ENCODE assay signal across 8 cellular contexts in the genomic region with DNA sequence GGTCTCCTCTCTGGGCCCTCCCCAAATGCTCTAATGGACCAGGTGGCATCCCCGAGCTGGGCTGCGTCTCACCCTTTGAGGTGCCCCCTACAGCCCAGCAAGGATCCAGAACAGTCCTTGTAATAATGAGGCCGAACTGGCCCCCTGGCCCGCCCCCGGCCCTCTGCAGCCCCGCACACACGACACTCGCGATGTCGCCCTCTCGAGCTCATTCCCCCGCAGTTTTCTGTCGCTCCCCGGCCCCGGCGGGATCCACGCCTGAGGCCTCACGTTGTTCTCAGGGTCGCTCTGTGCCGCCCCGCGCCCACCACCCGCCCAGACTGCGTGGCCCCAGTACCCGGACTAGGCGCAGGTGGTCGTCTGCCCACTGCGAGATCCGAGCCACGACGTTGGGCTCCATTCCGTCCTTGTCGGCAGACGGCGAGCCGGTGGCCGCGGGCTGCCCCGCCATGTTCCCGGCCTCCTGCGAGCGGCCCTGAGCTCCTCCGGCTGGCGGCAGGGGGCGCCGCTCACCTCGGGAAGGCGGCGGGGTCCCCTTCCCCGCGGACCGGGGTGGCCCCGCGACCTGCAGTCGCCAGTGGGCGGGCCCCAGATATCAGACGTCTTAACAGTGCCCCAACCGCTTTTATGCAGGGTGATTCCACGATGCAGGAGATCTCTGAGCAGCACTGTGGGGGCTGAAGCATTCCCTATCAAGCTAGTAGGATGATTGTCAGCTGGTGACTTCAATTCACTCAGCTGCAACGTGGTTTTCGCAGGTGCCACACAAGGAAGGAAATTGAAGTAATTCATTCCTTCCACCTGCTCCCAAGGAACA. TPM values are rescaled to one million over a fixed set of nuclear protein-coding genes. Genes with fewer than 3 reads are reported as not detected.
A peak's percentile ranks its signal among the peaks of the same experiment; 100 is the strongest.
DNase-seq lines count a peak whose midpoint lies in the region; TF ChIP-seq lines count a peak whose summit lies in the region.

A gene with protein sequence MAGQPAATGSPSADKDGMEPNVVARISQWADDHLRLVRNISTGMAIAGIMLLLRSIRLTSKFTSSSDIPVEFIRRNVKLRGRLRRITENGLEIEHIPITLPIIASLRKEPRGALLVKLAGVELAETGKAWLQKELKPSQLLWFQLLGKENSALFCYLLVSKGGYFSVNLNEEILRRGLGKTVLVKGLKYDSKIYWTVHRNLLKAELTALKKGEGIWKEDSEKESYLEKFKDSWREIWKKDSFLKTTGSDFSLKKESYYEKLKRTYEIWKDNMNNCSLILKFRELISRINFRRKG (minus strand): TSS at position 477 of the 817 bp plus-strand sequence. CDS start 26 bp downstream, at position 451.

- peaks cover 3% of the 10 kb centered on the region for H3K27me3 Mint-ChIP-seq in glutamatergic neuron (ENCODE audit: unreplicated experiment)

- H3K4me3 Mint-ChIP-seq in glutamatergic neuron (ENCODE audit: unreplicated experiment): peak within 1 kb of the TSS; percentile 87

- H3K36me3 ChIP-seq in SJCRH30 (no peaks in the 10 kb centered on the region), ovary (no peaks in the 10 kb centered on the region), thymus (ENCODE audit: control insufficient read depth, insufficient read depth) (no peaks in the 10 kb centered on the region)

- H3K4me1 ChIP-seq in SJCRH30 (no peaks in the 10 kb centered on the region), ovary (ENCODE audit: insufficient read depth) (no peaks in the 10 kb centered on the region), thymus (ENCODE audit: control insufficient read depth, insufficient read depth, low read length) (peaks cover 3% of the 10 kb centered on the region)

- peak within 1 kb of the TSS; percentile 62 for H3K27ac ChIP-seq in SJCRH30
- peak within 1 kb of the TSS; percentile 75 to 79 for H3K27ac ChIP-seq in ovary
- peak within 1 kb of the TSS; percentile 5 for H3K27ac ChIP-seq in thymus (ENCODE audit: low read depth)

- peaks cover 5% of the 10 kb centered on the region for H3K9me3 Mint-ChIP-seq in glutamatergic neuron (ENCODE audit: unreplicated experiment)

- WGBS in ovary, 3 donors: 0 to 1% (median 0%) methylated on average over 52 to 61 of the region's 61 CpGs
- WGBS in thymus: under 1% methylated on average over 61 of the region's 61 CpGs

- peak within 1 kb of the TSS; percentile 46 for H3K27ac Mint-ChIP-seq in glutamatergic neuron (ENCODE audit: unreplicated experiment)

- no peaks in the 10 kb centered on the region for H3K9me3 ChIP-seq in SJCRH30 (replicated peaks)
- no peaks in the 10 kb centered on the region for H3K9me3 ChIP-seq in ovary
- no peaks in the 10 kb centered on the region for H3K9me3 ChIP-seq in thymus (ENCODE audit: control insufficient read depth)

- intact Hi-C loops in ovary (cut with DNase I): loop anchor here in 2 of 4 donors (5.0 kb wide), 2 partner anchors 46 to 66 kb away; a partner anchor contains a TSS

- peak; percentile 72 for DNase-seq in GDM1 (lab: John Stamatoyannopoulos, UW)
- DNase-seq in GOT3 (lab: John Stamatoyannopoulos, UW): peak; percentile 46
- peak; percentile 48 for DNase-seq in LHCN-M2 (ENCODE audit: low read depth)
- DNase-seq in SJCRH30: peak; percentile 57 to 72
- peak; percentile 79 for DNase-seq in activated naive CD4-positive, alpha-beta T cell treated with Interleukin-2 at 50 U/mL for 16 hours
- peak; percentile 83 for DNase-seq in glutamatergic neuron
- peak; percentile 54 to 78 (median 67) for DNase-seq in ovary

- H3K4me3 ChIP-seq in SJCRH30 (peak within 1 kb of the TSS; percentile 84), ovary (peak within 1 kb of the TSS; percentile 91), thymus (ENCODE audit: low read length) (peak within 1 kb of the TSS; percentile 90)

- TF ChIP-seq EP300 in ovary (IDR thresholded peaks at IDR 0.05): no peak

- TF ChIP-seq POLR2A in ovary (IDR thresholded peaks at IDR 0.05): no peak

- no peaks in the 10 kb centered on the region for H3K27me3 ChIP-seq in SJCRH30
- no peaks in the 10 kb centered on the region for H3K27me3 ChIP-seq in ovary
- H3K27me3 ChIP-seq in thymus (ENCODE audit: control insufficient read depth, insufficient read depth): no peaks in the 10 kb centered on the region

- TF ChIP-seq CTCF in glutamatergic neuron (IDR thresholded peaks at IDR 0.05; ENCODE audit: partially characterized antibody, unreplicated experiment): peak; percentile 87
- TF ChIP-seq CTCF in ovary (IDR thresholded peaks at IDR 0.05): peak; percentile 69 to 83 (median 82)

- H3K4me1 Mint-ChIP-seq in glutamatergic neuron (ENCODE audit: low read depth, unreplicated experiment): no peaks in the 10 kb centered on the region

- H3K36me3 Mint-ChIP-seq in glutamatergic neuron (ENCODE audit: unreplicated experiment): no peaks in the 10 kb centered on the region

RNA-seq across cellular contexts. Expression of the gene that starts here (rescaled TPM):
- total RNA-seq in LHCN-M2 (2014; rRNA removed): 3.4 and 4.1 TPM in 2 replicates
- 1.1 TPM for polyA plus RNA-seq in LHCN-M2 (2012)
- 1.7 and 2.8 TPM in 2 replicates for total RNA-seq in SJCRH30 (2014; rRNA removed; shearing (Covaris generic))
- total RNA-seq in glutamatergic neuron (ENCODE audit: unreplicated experiment): 1.8 TPM
- 1 to 10 TPM; 4.5 to 7.6 (median 6.3) TPM for total RNA-seq in ovary
- 1 to 10 TPM; 4.5 to 6.4 TPM for polyA plus RNA-seq in ovary
- 3.1 TPM for polyA plus RNA-seq in thymus

Comparison
In these comparisons a context has a peak if more than half of its experiments do, and no peak if none do; other contexts are left out.
1. Peak in every context shown above with its lines: DNase-seq, H3K4me3 ChIP-seq and H3K27ac ChIP-seq.
2. H3K27ac ChIP-seq: peak in every context shown above with its lines; median percentile 77 in ovary; 62 in SJCRH30; 5 in thymus.